8 cellular contexts compared by ENCODE assay signal in the genomic region with DNA sequence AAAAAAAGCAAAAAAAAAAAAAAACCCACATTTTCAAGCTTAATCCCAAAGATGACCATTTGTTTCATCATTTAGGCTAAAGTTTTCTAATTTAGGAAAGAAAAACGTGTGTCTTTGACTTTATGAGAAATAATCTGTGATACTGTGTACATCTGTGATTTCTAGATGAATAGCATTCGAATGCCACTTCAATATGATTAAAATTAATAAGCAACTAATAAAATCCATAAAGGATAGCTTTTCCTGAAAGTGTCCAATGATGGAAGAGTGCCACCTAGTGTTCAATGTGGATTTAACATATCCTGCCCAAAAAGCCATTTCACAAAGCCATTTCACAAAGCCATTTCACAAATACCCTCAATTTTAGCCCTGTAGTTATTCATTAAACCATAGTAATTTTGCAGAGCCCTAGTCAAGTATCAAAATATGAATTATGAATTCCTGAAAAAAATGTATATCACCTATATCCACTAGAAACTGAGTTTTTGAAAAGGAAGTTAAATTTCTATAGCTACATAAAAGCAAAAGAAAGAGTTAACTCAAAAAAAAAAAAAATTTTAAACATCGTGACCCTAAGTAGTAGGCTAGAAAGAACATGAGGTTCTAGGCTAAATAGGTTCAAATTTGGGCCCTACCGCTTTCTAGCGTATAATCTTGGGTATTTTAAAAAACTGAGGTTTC. TPM values are rescaled to one million over a fixed set of nuclear protein-coding genes. Genes with fewer than 3 reads are reported as not detected.
DNase-seq lines count a peak whose midpoint lies in the region; ATAC-seq and TF ChIP-seq lines count a peak whose summit lies in the region.

No MANE protein-coding gene starts in this region.

- no peak overlapping the region for H3K14ac ChIP-seq in neuronal stem cell (ENCODE audit: low read length)

- TF ChIP-seq CTCF in KMS-11 (conservative IDR thresholded peaks at IDR 0.05; ENCODE audit: low read depth, low read length) (peak; percentile 97), RWPE2 (IDR thresholded peaks at IDR 0.05; ENCODE audit: poor library complexity, severe bottlenecking) (peak; percentile 93), epithelial cell of proximal tubule (conservative IDR thresholded peaks at IDR 0.05; ENCODE audit: low read depth, low read length) (peak; percentile 77)

- H2BK15ac ChIP-seq in neuronal stem cell (ENCODE audit: low read length), result no peak overlapping the region

- H2BK120ac ChIP-seq in neuronal stem cell (ENCODE audit: low read depth, low read length), result no peak overlapping the region

- H2BK5ac ChIP-seq in neuronal stem cell (ENCODE audit: low read length), result no peak overlapping the region

- no peak overlapping the region for H3K4ac ChIP-seq in neuronal stem cell (ENCODE audit: low read length)

- no peaks in the 10 kb centered on the region for H3K79me1 ChIP-seq in neuronal stem cell (ENCODE audit: low read depth, low read length)

- H3K9ac ChIP-seq in KMS-11 (no peak overlapping the region), neuronal stem cell (ENCODE audit: low read depth, low read length, poor library complexity) (no peak overlapping the region)

- peak; percentile 74 for DNase-seq in DMS 273 (lab: John Stamatoyannopoulos, UW; ENCODE audit: unreplicated experiment)
- no peak for DNase-seq in DMS 273 treated with DMSO at 0.1 percent for 48 hours (lab: John Stamatoyannopoulos, UW)
- DNase-seq in RWPE2 (ENCODE audit: low spot score), result no peak
- no peak for DNase-seq in epithelial cell of proximal tubule (ENCODE audit: low read depth)
- peak; percentile 45 for DNase-seq in neuronal stem cell (ENCODE audit: low spot score)
- DNase-seq in HK-2 (ENCODE audit: unreplicated experiment), result no peak

- WGBS in neuronal stem cell (ENCODE audit: extremely low coverage in 2 of 2, insufficient read length in 2 of 2, insufficient replicate concordance in 1 of 2), 2 donors, result no CpG with 5 or more reads among the region's 5 CpGs

- H4K91ac ChIP-seq in neuronal stem cell (ENCODE audit: low read depth, low read length, poor library complexity), result no peak overlapping the region

- H3K79me2 ChIP-seq in KMS-11 (ENCODE audit: insufficient read depth, low read depth), result no peaks in the 10 kb centered on the region

- no peaks in the 10 kb centered on the region for H3K27me3 ChIP-seq in KMS-11 (ENCODE audit: insufficient read depth, low read depth)
- no peaks in the 10 kb centered on the region for H3K27me3 ChIP-seq in RWPE2 (ENCODE audit: insufficient read depth, poor library complexity, severe bottlenecking)
- no peaks in the 10 kb centered on the region for H3K27me3 ChIP-seq in neuronal stem cell (ENCODE audit: control insufficient read depth in 3 of 3, insufficient read depth in 3 of 3, low read depth in 1 of 3, low read length in 3 of 3)

- H3K18ac ChIP-seq in neuronal stem cell (ENCODE audit: low read length), result no peak overlapping the region

- H3K36me3 ChIP-seq in KMS-11 (ENCODE audit: insufficient read depth), result no peaks in the 10 kb centered on the region
- peaks cover 3% of the 10 kb centered on the region; the same call in 1 of the 2 replicates for H3K36me3 ChIP-seq in RWPE2 (ENCODE audit: low read depth)
- no peaks in the 10 kb centered on the region for H3K36me3 ChIP-seq in neuronal stem cell (replicated peaks in 1 of 2; ENCODE audit: control insufficient read depth in 2 of 2, insufficient read depth in 2 of 2, low read length in 2 of 2)

- H3K4me3 ChIP-seq in KMS-11 (IDR thresholded peaks at IDR 0.05; ENCODE audit: insufficient read depth, low read depth, low read length) (no peak overlapping the region), RWPE2 (ENCODE audit: severe bottlenecking) (no peak overlapping the region), epithelial cell of proximal tubule (ENCODE audit: low read depth, low read length) (no peak overlapping the region), neuronal stem cell (ENCODE audit: low read length in 2 of 2) (no peak overlapping the region)

- peaks cover 4% of the 10 kb centered on the region for H3K9me3 ChIP-seq in RWPE2 (ENCODE audit: severe bottlenecking)
- peaks cover 0 to 2% of the 10 kb centered on the region in 2 donors for H3K9me3 ChIP-seq in neuronal stem cell (replicated peaks in 1 of 2; ENCODE audit: control insufficient read depth in 2 of 2, insufficient read depth in 1 of 2, low read depth in 1 of 2, low read length in 2 of 2)

- no peak overlapping the region for H3K23ac ChIP-seq in neuronal stem cell (ENCODE audit: low read depth, low read length, poor library complexity)

- no peaks in the 10 kb centered on the region for H3K4me1 ChIP-seq in KMS-11 (ENCODE audit: low read depth, poor library complexity, severe bottlenecking)
- peaks cover 2% of the 10 kb centered on the region for H3K4me1 ChIP-seq in RWPE2 (ENCODE audit: insufficient read depth, poor library complexity, severe bottlenecking)
- H3K4me1 ChIP-seq in neuronal stem cell (ENCODE audit: control insufficient read depth in 2 of 2, insufficient read depth in 1 of 2, low read depth in 1 of 2, low read length in 2 of 2), result no peaks in the 10 kb centered on the region

- no peak overlapping the region for H2AK5ac ChIP-seq in neuronal stem cell (ENCODE audit: low read depth, low read length)

- H3K27ac ChIP-seq in KMS-11 (no peak overlapping the region), RWPE2 (ENCODE audit: poor library complexity, severe bottlenecking) (no peak overlapping the region), neuronal stem cell (replicated peaks; ENCODE audit: low read length) (no peak overlapping the region)

- H2AFZ ChIP-seq in KMS-11 (ENCODE audit: low read depth) (no peak overlapping the region), neuronal stem cell (ENCODE audit: low read length) (no peak overlapping the region)

- ATAC-seq in RWPE2 (ENCODE audit: low read depth), result no peak
- no peak for ATAC-seq in HG03196 (IDR thresholded peaks at IDR 0.05; ENCODE audit: unreplicated experiment)

- H3K4me2 ChIP-seq in KMS-11 (no peak overlapping the region), neuronal stem cell (ENCODE audit: insufficient read depth, low read length, poor library complexity, severe bottlenecking) (no peak overlapping the region)

- H4K20me1 ChIP-seq in KMS-11 (ENCODE audit: insufficient read depth), result no peaks in the 10 kb centered on the region

- no peak overlapping the region for H4K8ac ChIP-seq in neuronal stem cell (ENCODE audit: low read depth, low read length)

- H2BK12ac ChIP-seq in neuronal stem cell (ENCODE audit: low read length), result no peak overlapping the region

RNA-seq across cellular contexts. Expression of a gene that starts 19.1 kb away (rescaled TPM):
- total RNA-seq in epithelial cell of proximal tubule, result 39.9 and 50.9 TPM in 2 replicates
- polyA plus RNA-seq in neuronal stem cell (2013, experiment 1 of 2), result 87.7 TPM
- polyA plus RNA-seq in neuronal stem cell (2013, experiment 2 of 2), result 86.8 TPM

RNA-seq across cellular contexts. Expression of a gene that starts 19.5 kb away (rescaled TPM):
- 21.8 and 27.2 TPM in 2 replicates for total RNA-seq in epithelial cell of proximal tubule
- polyA plus RNA-seq in neuronal stem cell (2013, experiment 1 of 2), result 7.5 TPM
- 7.2 TPM for polyA plus RNA-seq in neuronal stem cell (2013, experiment 2 of 2)

Comparison
In these comparisons a context has a peak if more than half of its experiments do, and no peak if none do; other contexts are left out.
1. DNase-seq: peak in DMS 273 (single experiment) and neuronal stem cell (single experiment); none in DMS 273 treated with DMSO at 0.1 percent for 48 hours (single experiment), RWPE2 (single experiment), epithelial cell of proximal tubule (single experiment) and HK-2 (single experiment).
2. Peak in every context shown above with its lines, with median percentiles within 50 percentile points of each other: CTCF ChIP-seq.